Comparison of ENCODE assay signal across 21 cellular contexts in genomic region chr9:136566553-136566895, GRCh38. TPM values are rescaled to one million over a fixed set of nuclear protein-coding genes. Genes with fewer than 3 reads are reported as not detected.
DNase-seq lines count a peak whose midpoint lies in the region; ATAC-seq and TF ChIP-seq lines count a peak whose summit lies in the region.
"Had no signal": no experiment of that assay in that cellular context is flagged by ENCODE, and none has a peak within 500 bp of the region (broad histone marks: within the 10 kb centered on the region; RNA-seq: fewer than 3 reads in every experiment).

No MANE protein-coding gene starts in this region.

- peak overlapping the region; percentile 84 to 86 for H2BK12ac ChIP-seq in mesenchymal stem cell (ENCODE audit: low read length in 2 of 2)

- H2BK15ac ChIP-seq in mesenchymal stem cell (ENCODE audit: low read depth, poor library complexity, severe bottlenecking), result peak overlapping the region; percentile 87

- TF ChIP-seq CTCF in left ventricle myocardium inferior (IDR thresholded peaks at IDR 0.05; ENCODE audit: borderline replicate concordance), result no peak
- no peak for TF ChIP-seq CTCF in gastrocnemius medialis (IDR thresholded peaks at IDR 0.05 in 4 of 5, conservative IDR thresholded peaks at IDR 0.05 in 1 of 5)
- TF ChIP-seq CTCF in uterus (IDR thresholded peaks at IDR 0.05), result no peak

- ATAC-seq in Right ventricle myocardium inferior (no peak), gastrocnemius medialis (no peak), HG03571 (IDR thresholded peaks at IDR 0.05; ENCODE audit: unreplicated experiment) (no peak)
- ATAC-seq: effector memory CD8-positive, alpha-beta T cell; HepG2; mucosa of descending colon had no signal

- TF ChIP-seq POLR2A in gastrocnemius medialis (IDR thresholded peaks at IDR 0.05) (no peak), uterus (IDR thresholded peaks at IDR 0.05) (no peak)

- in situ Hi-C loops in gastrocnemius medialis (cut with MboI; ENCODE audit: low sequenced_read_pairs in 4 of 4), result no loop called here

- no peak overlapping the region for H3K4me2 ChIP-seq in mesenchymal stem cell (ENCODE audit: low read length, poor library complexity, severe bottlenecking)
- H3K4me2 ChIP-seq: BLaER1 had no signal

- H3K9ac ChIP-seq in mesenchymal stem cell (ENCODE audit: low read length), result no peak overlapping the region
- H3K9ac ChIP-seq: BLaER1 had no signal

- H3K4me3 ChIP-seq in left ventricle myocardium inferior (no peak overlapping the region), mesenchymal stem cell (ENCODE audit: insufficient read depth in 1 of 2, low read depth in 1 of 2, low read length in 2 of 2) (no peak overlapping the region), gastrocnemius medialis (no peak overlapping the region), uterus (no peak overlapping the region)
- H3K4me3 ChIP-seq: BLaER1, mucosa of descending colon, right lobe of liver, SK-N-MC had no signal

- H2AK5ac ChIP-seq in mesenchymal stem cell (ENCODE audit: low read length, severe bottlenecking), result peak overlapping the region; percentile 76

- peaks cover 4% of the 10 kb centered on the region for H3K79me1 ChIP-seq in mesenchymal stem cell (replicated peaks; ENCODE audit: low read length, poor library complexity, severe bottlenecking)

- no peaks in the 10 kb centered on the region for H3K36me3 ChIP-seq in left ventricle myocardium inferior
- H3K36me3 ChIP-seq in mesenchymal stem cell (ENCODE audit: control insufficient read depth in 1 of 2, insufficient read depth in 2 of 2, low read depth in 1 of 2, low read length in 2 of 2), result peaks cover 0 to 9% of the 10 kb centered on the region in 2 experiments
- H3K36me3 ChIP-seq in gastrocnemius medialis, result no peaks in the 10 kb centered on the region
- no peaks in the 10 kb centered on the region for H3K36me3 ChIP-seq in uterus
- H3K36me3 ChIP-seq: BLaER1, right lobe of liver had no signal

- 91% methylated on average over 19 of the region's 19 CpGs for WGBS in mesenchymal stem cell

- H2BK120ac ChIP-seq in mesenchymal stem cell (ENCODE audit: low read depth, low read length), result peak overlapping the region; percentile 75

- H3K27me3 ChIP-seq in left ventricle myocardium inferior (ENCODE audit: low read depth) (no peaks in the 10 kb centered on the region), mesenchymal stem cell (ENCODE audit: control insufficient read depth in 1 of 2, insufficient read depth in 1 of 2, low read length in 2 of 2) (no peaks in the 10 kb centered on the region), gastrocnemius medialis (no peaks in the 10 kb centered on the region), uterus (no peaks in the 10 kb centered on the region)
- H3K27me3 ChIP-seq: BLaER1, right lobe of liver had no signal

- H3K27ac ChIP-seq in left ventricle myocardium inferior (replicated peaks) (peak overlapping the region; percentile 92), mesenchymal stem cell (ENCODE audit: low read length, poor library complexity, severe bottlenecking) (no peak overlapping the region), gastrocnemius medialis (peak overlapping the region; percentile 36 to 76 (median 70)), uterus (peak overlapping the region; percentile 78 to 83)
- H3K27ac ChIP-seq: BLaER1, SK-N-MC had no signal

- no peak overlapping the region for H2BK5ac ChIP-seq in mesenchymal stem cell (ENCODE audit: low read depth, low read length, poor library complexity, severe bottlenecking)

- no peak overlapping the region for H2AFZ ChIP-seq in mesenchymal stem cell (ENCODE audit: low read depth, low read length)

- no peaks in the 10 kb centered on the region for H3K9me3 ChIP-seq in left ventricle myocardium inferior (replicated peaks)
- H3K9me3 ChIP-seq in mesenchymal stem cell (ENCODE audit: control insufficient read depth, low read length), result no peaks in the 10 kb centered on the region
- no peaks in the 10 kb centered on the region for H3K9me3 ChIP-seq in gastrocnemius medialis
- no peaks in the 10 kb centered on the region for H3K9me3 ChIP-seq in uterus
- H3K9me3 ChIP-seq: mucosa of descending colon, right lobe of liver had no signal

- peak overlapping the region; percentile 92 for H4K91ac ChIP-seq in mesenchymal stem cell (ENCODE audit: low read length)

- peaks cover 91% of the 10 kb centered on the region for H3K4me1 ChIP-seq in left ventricle myocardium inferior
- H3K4me1 ChIP-seq in mesenchymal stem cell (ENCODE audit: control insufficient read depth, insufficient read depth, low read depth, low read length), result peaks cover 75% of the 10 kb centered on the region
- H3K4me1 ChIP-seq in gastrocnemius medialis, result peaks cover 29 to 30% of the 10 kb centered on the region in 2 donors
- peaks cover 5 to 49% of the 10 kb centered on the region in 2 donors for H3K4me1 ChIP-seq in uterus

- no peak overlapping the region for H3K23ac ChIP-seq in mesenchymal stem cell (ENCODE audit: low read length in 2 of 2)

- no peak for DNase-seq in left ventricle myocardium inferior
- DNase-seq in Right ventricle myocardium inferior (ENCODE audit: missing footprints), result no peak
- DNase-seq in mesenchymal stem cell, result no peak
- no peak for DNase-seq in gastrocnemius medialis
- no peak for DNase-seq in uterus
- DNase-seq in activated naive CD4-positive, alpha-beta T cell treated with anti-CD3 and anti-CD28 coated beads, Interleukin-2, amount 50 U/mL, for 16 hours, result no peak
- DNase-seq in amniotic stem cell (lab: John Stamatoyannopoulos, UW), result no peak
- DNase-seq: activated B cell treated with CpG ODN at 0.5 μM for 24 hours; activated CD4-positive, alpha-beta memory T cell treated with anti-CD3 and anti-CD28 coated beads, Interleukin-2, amount 10 ng/mL, durations not matched to agents 7 days and 5 days; activated T-cell treated with anti-CD3 and anti-CD28 coated beads for 4 hours; Caco-2; effector memory CD8-positive, alpha-beta T cell; mucosa of descending colon; NCI-H510A; NK-92 treated with Interleukin-12 subunit alpha and Interleukin-12 subunit beta, amount 100 ng/mL, for 24 hours; stimulated activated naive CD4-positive, alpha-beta T cell had no signal

- intact Hi-C loops in left ventricle myocardium inferior (cut with micrococcal nuclease), result no loop called here
- intact Hi-C loops in Right ventricle myocardium inferior (cut with DNase I), result no loop called here
- intact Hi-C loops in gastrocnemius medialis (cut with DNase I; ENCODE audit: low total_unique reads), result no loop called here
- intact Hi-C loops in uterus (cut with DNase I; ENCODE audit: low total_unique reads), result no loop called here

- no peak overlapping the region for H3K14ac ChIP-seq in mesenchymal stem cell (ENCODE audit: low read length in 2 of 2)

- H4K8ac ChIP-seq in mesenchymal stem cell (ENCODE audit: low read length), result no peak overlapping the region

- H3K18ac ChIP-seq in mesenchymal stem cell (ENCODE audit: low read depth in 1 of 2, low read length in 2 of 2), result peak overlapping the region; percentile 46 to 62

- H3K4ac ChIP-seq in mesenchymal stem cell (ENCODE audit: low read depth in 1 of 2, low read length in 2 of 2), result peak overlapping the region; percentile 82 to 91

RNA-seq across cellular contexts. Expression of gene NOTCH1, which starts 20.7 kb away (rescaled TPM):
- total RNA-seq in left ventricle myocardium inferior, result 17.6 TPM
- 18.7 TPM for total RNA-seq in Right ventricle myocardium inferior
- 15.4 TPM for polyA plus RNA-seq in mesenchymal stem cell (2013, experiment 1 of 2)
- polyA plus RNA-seq in mesenchymal stem cell (2013, experiment 2 of 2), result 13.5 TPM
- 10 to 100 TPM in 1 of 4 donors, 1 to 10 TPM in 3; 6.3 to 15.4 (median 8.2) TPM for total RNA-seq in gastrocnemius medialis
- total RNA-seq in uterus, result 100 to 1,000 TPM in 1 of 4 donors, 10 to 100 TPM in 3; 19.7 to 109 (median 35.6) TPM
